In the genomic region with DNA sequence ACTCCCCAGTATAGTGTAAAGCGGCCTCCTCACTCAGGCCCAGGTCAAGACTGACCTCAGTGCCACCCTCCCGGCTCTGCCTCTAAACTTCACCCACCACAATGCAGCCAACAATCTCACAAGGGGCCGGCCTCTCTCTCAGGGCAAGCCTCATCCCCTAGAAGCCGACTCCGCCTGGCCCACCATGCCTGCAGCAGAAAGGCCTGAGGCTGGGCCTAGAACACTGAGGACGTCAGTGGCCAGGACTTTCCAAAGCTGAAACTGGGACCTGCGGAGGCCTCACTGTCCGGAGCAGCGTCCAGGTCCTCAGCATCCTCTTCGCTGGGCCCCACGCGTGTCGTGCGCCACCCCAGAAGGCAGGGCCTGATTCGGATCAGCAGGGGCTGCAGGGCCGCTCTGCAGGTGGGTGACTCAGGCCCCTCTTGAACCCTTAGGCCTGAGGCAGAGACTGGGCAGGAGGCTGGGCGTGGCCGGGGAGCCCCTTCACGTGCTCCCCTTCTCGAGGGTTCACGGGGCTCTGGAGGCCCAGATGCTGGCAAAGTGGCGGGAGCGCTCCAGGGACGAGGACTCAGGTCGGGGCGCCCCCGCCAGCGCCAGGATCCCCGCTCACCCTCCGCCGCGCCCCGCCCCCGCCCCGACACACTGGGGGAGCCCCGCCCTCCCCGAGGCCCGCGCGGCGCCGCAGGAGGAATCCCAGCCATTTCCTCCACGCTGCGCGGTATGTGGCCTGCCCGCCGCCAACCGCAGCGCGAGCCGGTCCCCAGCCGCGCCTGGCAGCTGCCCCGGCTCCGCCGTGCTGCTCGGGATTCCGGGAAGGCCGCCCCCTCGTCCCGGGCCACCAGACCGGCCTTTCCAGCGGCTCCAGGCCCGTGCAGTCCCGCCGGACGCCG, we compare ENCODE assay signal across 1 cellular context.
TF ChIP-seq lines count a peak whose summit lies in the region.

No MANE protein-coding gene starts in this region.

TF ChIP-seq in HepG2, 621 proteins besides CTCF, POLR2A, EP300 and RAD21 (continued from another document):
- TF ChIP-seq POGK (CRISPR knock-in tag; conservative IDR thresholded peaks at IDR 0.05) (no peak), ZFX (CRISPR knock-in tag; IDR thresholded peaks at IDR 0.05; ENCODE audit: low read depth) (peak; percentile 26; the same call in 1 of the 2 replicates), REXO4 (CRISPR knock-in tag; IDR thresholded peaks at IDR 0.05; ENCODE audit: borderline replicate concordance) (no peak), GABPB1 (CRISPR knock-in tag; IDR thresholded peaks at IDR 0.05) (peak; percentile 12; the same call in 1 of the 2 replicates), NR3C1 (CRISPR knock-in tag; IDR thresholded peaks at IDR 0.05) (no peak), ATF5 (CRISPR knock-in tag; IDR thresholded peaks at IDR 0.05; ENCODE audit: low read depth) (no peak), ZNF367 (CRISPR knock-in tag; IDR thresholded peaks at IDR 0.05; ENCODE audit: borderline replicate concordance) (no peak), NFAT5 (CRISPR knock-in tag; IDR thresholded peaks at IDR 0.05) (no peak)
